10 cellular contexts compared by ENCODE assay signal in the genomic region with DNA sequence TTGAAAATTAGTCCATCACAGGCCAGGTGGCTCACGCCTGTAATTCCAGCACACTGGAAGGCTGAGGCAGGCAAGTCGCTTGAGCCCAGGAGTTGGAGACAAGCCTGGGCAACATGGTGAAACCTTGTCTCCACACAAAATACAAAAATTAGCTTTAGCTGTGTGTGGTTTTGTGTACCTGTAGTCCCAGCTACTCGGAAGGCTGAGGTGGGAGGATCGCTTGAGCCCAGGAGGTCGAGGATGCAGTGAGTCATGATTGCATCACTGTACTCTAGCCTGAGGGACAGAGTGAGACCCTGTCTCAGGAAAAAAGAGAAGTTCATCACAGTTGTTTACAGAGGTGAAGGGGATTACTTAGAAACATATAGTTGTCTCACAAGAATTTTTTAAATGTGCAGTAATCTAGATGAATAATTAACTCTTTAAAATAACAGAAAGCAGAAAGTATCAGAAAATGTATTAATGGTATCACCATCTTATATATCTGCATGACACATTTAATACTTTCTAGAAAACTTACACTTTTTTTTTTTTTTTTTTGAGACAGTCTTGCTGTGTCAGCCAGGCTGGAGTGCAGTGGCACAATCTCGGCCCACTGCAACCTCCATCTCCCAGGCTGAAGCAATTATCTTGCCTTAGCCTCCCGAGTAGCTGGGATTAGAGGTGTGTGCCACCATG. TPM values are rescaled to one million over a fixed set of nuclear protein-coding genes. Genes with fewer than 3 reads are reported as not detected.
DNase-seq lines count a peak whose midpoint lies in the region; ATAC-seq and TF ChIP-seq lines count a peak whose summit lies in the region.
"Had no signal": no experiment of that assay in that cellular context is flagged by ENCODE, and none has a peak within 500 bp of the region (broad histone marks: within the 10 kb centered on the region; RNA-seq: fewer than 3 reads in every experiment).

No MANE protein-coding gene starts in this region.

- H3K4me1 ChIP-seq in psoas muscle, result peaks cover 58% of the 10 kb centered on the region

- H3K9me3 ChIP-seq in psoas muscle, result no peaks in the 10 kb centered on the region
- H3K9me3 ChIP-seq: left ventricle myocardium inferior had no signal

- no peak overlapping the region for H3K27ac ChIP-seq in psoas muscle
- H3K27ac ChIP-seq: left ventricle myocardium inferior had no signal

- H3K4me3 ChIP-seq in choroid plexus epithelial cell (ENCODE audit: low read depth, low read length) (no peak overlapping the region), psoas muscle (no peak overlapping the region)
- H3K4me3 ChIP-seq: left ventricle myocardium inferior had no signal

- WGBS in psoas muscle, 3 donors, result 71 to 85% (median 75%) methylated on average over 7 of the region's 7 CpGs

- peak in 3 of 4 donors; percentile 57 to 68 (median 57) for ATAC-seq in psoas muscle
- ATAC-seq in HG03039 (IDR thresholded peaks at IDR 0.05; ENCODE audit: unreplicated experiment), result no peak

- DNase-seq in SKM-1 treated with dmso at 0.1 percent for 144 hours (lab: John Stamatoyannopoulos, UW; ENCODE audit: unreplicated experiment), result peak; percentile 29
- no peak for DNase-seq in SKM-1 (lab: John Stamatoyannopoulos, UW; ENCODE audit: unreplicated experiment)
- peak; percentile 89 for DNase-seq in OCI-M1 (lab: John Stamatoyannopoulos, UW)
- peak; percentile 59 for DNase-seq in choroid plexus epithelial cell (ENCODE audit: low read depth)
- no peak for DNase-seq in psoas muscle
- no peak for DNase-seq in NCI-H1436 treated with DMSO at 0.1 percent for 48 hours (lab: John Stamatoyannopoulos, UW)
- no peak for DNase-seq in GM13977 (ENCODE audit: low spot score)
- DNase-seq: GOT3, left ventricle myocardium inferior had no signal

- no peak for TF ChIP-seq CTCF in choroid plexus epithelial cell (conservative IDR thresholded peaks at IDR 0.05; ENCODE audit: low read depth, low read length)
- TF ChIP-seq CTCF in psoas muscle (IDR thresholded peaks at IDR 0.05), result no peak
- no peak for TF ChIP-seq CTCF in GM13977 (IDR thresholded peaks at IDR 0.05; ENCODE audit: extremely low read depth, insufficient read depth, missing control alignments)

- in situ Hi-C loops in GM13977 (cut with MboI; ENCODE audit: low pct_unique_long_range_greater_than_20kb, low sequenced_read_pairs, unreplicated experiment), result no loop called here

- H3K27me3 ChIP-seq in psoas muscle (ENCODE audit: insufficient read depth in 3 of 3, low read length in 2 of 3), result no peaks in the 10 kb centered on the region

- intact Hi-C loops in psoas muscle (cut with DNase I), result loop anchor here in 1 of 2 donors (5.0 kb wide), 1 partner anchor 71 kb away; no protein-coding TSS in a partner anchor

- H3K36me3 ChIP-seq in psoas muscle (ENCODE audit: insufficient read depth in 1 of 2, low read depth in 1 of 2), result no peaks in the 10 kb centered on the region
- H3K36me3 ChIP-seq: left ventricle myocardium inferior had no signal

RNA-seq across cellular contexts. Expression of a gene that starts 8.9 kb away (rescaled TPM):
- 10 to 100 TPM; 13.6 to 30.4 (median 17.0) TPM for total RNA-seq in psoas muscle
- 10 to 100 TPM in 1 of 3 donors, 1 to 10 TPM in 2; 1.7 to 11.5 (median 6.2) TPM for polyA plus RNA-seq in psoas muscle

Comparison
In these comparisons a context has a peak if more than half of its experiments do, and no peak if none do; other contexts are left out.
1. DNase-seq: peak in SKM-1 treated with dmso at 0.1 percent for 144 hours (single experiment), OCI-M1 (single experiment) and choroid plexus epithelial cell (single experiment); none in SKM-1 (single experiment), psoas muscle (0 of 2), NCI-H1436 treated with DMSO at 0.1 percent for 48 hours (single experiment) and GM13977 (single experiment).